In the genomic region with DNA sequence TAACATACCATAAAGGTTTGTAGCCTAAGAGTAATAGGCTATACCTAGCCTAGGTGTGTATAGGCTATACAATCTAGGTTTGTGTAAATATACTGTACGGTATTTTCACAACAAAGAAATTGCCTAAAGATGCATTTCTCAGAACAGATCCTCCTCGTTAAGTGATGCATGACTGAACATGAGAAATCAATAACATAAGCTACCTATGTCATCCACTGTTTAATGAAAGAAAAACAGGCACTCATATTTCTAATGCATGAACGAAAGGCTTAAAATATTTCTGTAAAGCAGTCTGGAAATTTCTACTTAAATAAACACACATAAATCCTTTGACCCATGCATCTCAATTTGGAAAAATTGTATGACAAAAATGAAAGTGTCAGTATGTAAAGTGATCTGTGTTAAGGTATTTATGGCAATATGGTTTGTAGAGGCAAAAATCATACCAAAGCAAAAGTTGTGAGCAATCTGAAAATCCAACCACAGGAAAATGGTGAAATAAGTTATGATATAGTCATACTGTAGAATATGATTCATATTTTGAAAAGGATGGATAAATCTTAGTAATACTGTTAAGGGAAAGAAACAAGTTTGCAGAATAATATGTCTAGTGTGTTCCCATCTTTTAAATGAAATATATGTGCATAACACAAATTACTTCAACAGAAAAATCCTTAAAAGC, we compare ENCODE assay signal across 19 cellular contexts.
"Had no signal": no experiment of that assay in that cellular context is flagged by ENCODE, and none has a peak within 500 bp of the region (broad histone marks: within the 10 kb centered on the region; RNA-seq: fewer than 3 reads in every experiment).

No MANE protein-coding gene starts in this region.

- DNase-seq: activated CD4-positive, alpha-beta T cell treated with anti-CD3 and anti-CD28 coated beads, Interleukin-2, amount 10 ng/mL, durations not matched to agents 7 days and 5 days; activated CD8-positive, alpha-beta memory T cell treated with anti-CD3 and anti-CD28 coated beads, Interleukin-2, amount 50 U/mL, for 48 hours; activated gamma-delta T cell; activated T-cell treated with anti-CD3 and anti-CD28 coated beads, Interleukin-2, amount 50 U/mL, for 72 hours; aorta; foreskin keratinocyte; glutamatergic neuron; hypothalamus; kidney; left lung; mucosa of descending colon; naive thymus-derived CD4-positive, alpha-beta T cell; posterior cingulate gyrus; retina; stimulated activated CD4-positive, alpha-beta T cell treated with anti-CD3 and anti-CD28 coated beads, Interleukin-4, amount 100 ng/mL, for 1 hour; stimulated activated naive B cell treated with anti-CD40 and anti-IgM and Interleukin-4, amounts not matched to agents 10 μg/mL and 1 μg/mL and 100 μg/mL, for 72 hours; thyroid gland; uterus had no signal

- H3K36me3 ChIP-seq: esophagus muscularis mucosa, left lung, thyroid gland, uterus had no signal

- H3K9me3 ChIP-seq: thyroid gland, uterus had no signal

- H3K27me3 ChIP-seq: esophagus muscularis mucosa, foreskin keratinocyte, left lung, thyroid gland, uterus had no signal

- H3K4me3 ChIP-seq: esophagus muscularis mucosa, left lung, mucosa of descending colon, thyroid gland, uterus had no signal

- ATAC-seq: activated T-cell treated with anti-CD3 and anti-CD28 coated beads, Interleukin-2, amount 50 U/mL, for 72 hours; foreskin keratinocyte; left lung; mucosa of descending colon; naive thymus-derived CD4-positive, alpha-beta T cell; stimulated activated naive B cell treated with anti-CD40 and anti-IgM and Interleukin-4, amounts not matched to agents 10 μg/mL and 1 μg/mL and 100 μg/mL, for 72 hours had no signal

- H3K4me1 ChIP-seq: esophagus muscularis mucosa, foreskin keratinocyte, left lung, thyroid gland, uterus had no signal
